In the genomic region with DNA sequence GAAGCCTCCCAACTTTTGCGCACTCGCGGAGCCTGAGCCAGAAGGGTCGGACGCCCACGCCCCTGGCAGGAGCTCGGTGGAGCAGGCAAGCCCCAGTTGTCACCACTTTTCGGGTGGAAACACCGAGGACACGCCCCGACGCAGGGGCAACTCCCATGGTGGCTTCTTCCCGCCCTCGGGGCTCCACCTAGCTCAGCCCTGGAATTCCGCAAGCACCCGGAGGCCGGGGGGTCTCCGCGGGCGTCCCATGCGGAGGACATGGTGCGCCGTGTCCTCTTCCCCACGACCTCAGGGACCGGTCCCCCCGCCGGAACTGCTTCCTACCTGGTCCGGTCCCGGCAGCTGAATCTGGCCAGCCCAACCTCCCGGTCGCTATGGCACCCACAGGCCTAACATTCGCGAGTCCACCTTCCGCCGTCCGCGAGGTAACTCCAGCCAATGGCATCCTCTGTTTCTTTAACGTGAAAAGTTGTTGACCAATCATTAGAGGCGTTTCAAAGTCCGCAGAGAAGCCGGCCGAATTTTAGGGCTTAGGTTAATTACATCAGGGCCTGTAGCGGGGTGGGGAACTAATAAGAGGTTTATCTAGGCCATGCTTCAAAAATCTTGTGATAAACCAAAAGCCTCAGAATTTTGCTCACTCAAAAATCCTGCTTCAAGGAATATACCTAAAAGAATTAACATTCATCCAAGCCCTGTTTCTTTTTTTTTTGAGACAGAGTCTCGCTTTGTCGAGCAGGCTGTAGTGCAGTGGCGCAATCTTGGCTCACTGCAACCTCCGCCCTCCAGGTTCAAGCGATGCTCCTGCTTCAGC, we compare ENCODE assay signal across 8 cellular contexts. TPM values are rescaled to one million over a fixed set of nuclear protein-coding genes. Genes with fewer than 3 reads are reported as not detected.
DNase-seq lines count a peak whose midpoint lies in the region; ATAC-seq and TF ChIP-seq lines count a peak whose summit lies in the region.

A gene with protein sequence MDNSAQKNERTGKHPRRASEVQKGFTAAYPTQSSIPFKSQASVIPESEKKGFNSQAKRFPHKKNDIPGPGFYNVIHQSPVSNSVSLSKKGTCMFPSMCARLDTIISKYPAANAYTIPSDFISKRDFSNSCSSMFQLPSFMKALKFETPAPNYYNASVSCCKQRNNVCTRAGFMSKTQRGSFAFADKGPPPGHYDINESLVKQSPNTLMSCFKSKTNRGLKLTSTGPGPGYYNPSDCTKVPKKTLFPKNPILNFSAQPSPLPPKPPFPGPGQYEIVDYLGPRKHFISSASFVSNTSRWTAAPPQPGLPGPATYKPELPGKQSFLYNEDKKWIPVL (minus strand): TSS at position 433 of the 814 bp plus-strand sequence. CDS start 12,394 bp downstream, outside the sequence.

- peak within 1 kb of the TSS; percentile 67 for H3K4me2 ChIP-seq in neuronal stem cell (ENCODE audit: insufficient read depth, low read length, poor library complexity, severe bottlenecking)

- H3K23ac ChIP-seq in neuronal stem cell (ENCODE audit: low read depth, low read length, poor library complexity) = peak within 1 kb of the TSS; percentile 95

- peak; percentile 64 for ATAC-seq in SK-N-SH treated with all-trans-retinoic acid at 6 μM for 48 hours
- ATAC-seq in HG02763 (IDR thresholded peaks at IDR 0.05; ENCODE audit: unreplicated experiment) = no peak

- peaks cover 0 to 11% of the 10 kb centered on the region in 2 donors for H3K4me1 ChIP-seq in neuronal stem cell (ENCODE audit: control insufficient read depth in 2 of 2, insufficient read depth in 1 of 2, low read depth in 1 of 2, low read length in 2 of 2)

- H3K4me1 Mint-ChIP-seq in activated naive CD4-positive, alpha-beta T cell treated with anti-CD3 and anti-CD28 coated beads, Interleukin-2, amount 50 U/mL, for 24 hours = peaks cover 57% of the 10 kb centered on the region

- no peak for TF ChIP-seq CTCF in GM12864 (IDR thresholded peaks at IDR 0.05; ENCODE audit: low read depth, low read length, missing control alignments)

- no peaks in the 10 kb centered on the region for H3K36me3 Mint-ChIP-seq in activated naive CD4-positive, alpha-beta T cell treated with anti-CD3 and anti-CD28 coated beads, Interleukin-2, amount 50 U/mL, for 24 hours

- peak within 1 kb of the TSS; percentile 90 for H2AFZ ChIP-seq in neuronal stem cell (ENCODE audit: low read length)

- no peak within 1 kb of the TSS for H3K27ac ChIP-seq in neuronal stem cell (replicated peaks; ENCODE audit: low read length)
- H3K27ac ChIP-seq in substantia nigra (ENCODE audit: low read depth, low read length, poor library complexity, severe bottlenecking) = peak within 1 kb of the TSS; percentile 73

- peak within 1 kb of the TSS; percentile 97 for H3K18ac ChIP-seq in neuronal stem cell (ENCODE audit: low read length)

- H3K4me3 Mint-ChIP-seq in activated naive CD4-positive, alpha-beta T cell treated with anti-CD3 and anti-CD28 coated beads, Interleukin-2, amount 50 U/mL, for 24 hours = peak within 1 kb of the TSS; percentile 91

- no peak within 1 kb of the TSS for H4K8ac ChIP-seq in neuronal stem cell (ENCODE audit: low read depth, low read length)

- H3K36me3 ChIP-seq in MG63 (peaks cover 3% of the 10 kb centered on the region), neuronal stem cell (replicated peaks in 1 of 2; ENCODE audit: control insufficient read depth in 2 of 2, insufficient read depth in 2 of 2, low read length in 2 of 2) (no peaks in the 10 kb centered on the region)

- H3K9ac ChIP-seq in neuronal stem cell (ENCODE audit: low read depth, low read length, poor library complexity) = peak within 1 kb of the TSS; percentile 91

- peaks cover 4% of the 10 kb centered on the region for H3K79me1 ChIP-seq in neuronal stem cell (ENCODE audit: low read depth, low read length)

- peak within 1 kb of the TSS; percentile 97 for H3K14ac ChIP-seq in neuronal stem cell (ENCODE audit: low read length)

- H2BK120ac ChIP-seq in neuronal stem cell (ENCODE audit: low read depth, low read length) = no peak within 1 kb of the TSS

- no peak within 1 kb of the TSS for H3K4ac ChIP-seq in neuronal stem cell (ENCODE audit: low read length)

- no peak within 1 kb of the TSS for H4K91ac ChIP-seq in neuronal stem cell (ENCODE audit: low read depth, low read length, poor library complexity)

- H3K27me3 Mint-ChIP-seq in activated naive CD4-positive, alpha-beta T cell treated with anti-CD3 and anti-CD28 coated beads, Interleukin-2, amount 50 U/mL, for 24 hours = no peaks in the 10 kb centered on the region

- WGBS in neuronal stem cell (ENCODE audit: extremely low coverage in 2 of 2, insufficient read length in 2 of 2, insufficient replicate concordance in 1 of 2), 2 donors = no CpG with 5 or more reads among the region's 48 CpGs

- H3K9me3 ChIP-seq in MG63 = no peaks in the 10 kb centered on the region
- H3K9me3 ChIP-seq in neuronal stem cell (replicated peaks in 1 of 2; ENCODE audit: control insufficient read depth in 2 of 2, insufficient read depth in 1 of 2, low read depth in 1 of 2, low read length in 2 of 2) = no peaks in the 10 kb centered on the region

- no peaks in the 10 kb centered on the region for H3K9me3 Mint-ChIP-seq in activated naive CD4-positive, alpha-beta T cell treated with anti-CD3 and anti-CD28 coated beads, Interleukin-2, amount 50 U/mL, for 24 hours

- H3K4me3 ChIP-seq in GM12864 (ENCODE audit: low read depth, low read length) (peak within 1 kb of the TSS; percentile 77), MG63 (peak within 1 kb of the TSS; percentile 76), neuronal stem cell (ENCODE audit: low read length in 2 of 2) (peak within 1 kb of the TSS; percentile 49 to 94)

- no peaks in the 10 kb centered on the region for H3K27me3 ChIP-seq in MG63
- H3K27me3 ChIP-seq in neuronal stem cell (ENCODE audit: control insufficient read depth in 3 of 3, insufficient read depth in 3 of 3, low read depth in 1 of 3, low read length in 3 of 3) = peaks cover 0 to 47% (median 2%) of the 10 kb centered on the region in 3 experiments

- H3K27ac Mint-ChIP-seq in activated naive CD4-positive, alpha-beta T cell treated with anti-CD3 and anti-CD28 coated beads, Interleukin-2, amount 50 U/mL, for 24 hours = peak within 1 kb of the TSS; percentile 88

- no peak within 1 kb of the TSS for H2BK15ac ChIP-seq in neuronal stem cell (ENCODE audit: low read length)

- peak; percentile 71 for DNase-seq in GM12864 (ENCODE audit: low read depth)
- peak; percentile 80 for DNase-seq in MG63
- peak; percentile 87 for DNase-seq in globus pallidus (ENCODE audit: low spot score)
- peak; percentile 90 for DNase-seq in neuronal stem cell (ENCODE audit: low spot score)
- DNase-seq in substantia nigra (lab: John Stamatoyannopoulos, UW) = peak in 44 of 49 donors; percentile 24 to 92 (median 66)

- no peak within 1 kb of the TSS for H2BK12ac ChIP-seq in neuronal stem cell (ENCODE audit: low read length)

- H2AK5ac ChIP-seq in neuronal stem cell (ENCODE audit: low read depth, low read length) = no peak within 1 kb of the TSS

- no peak within 1 kb of the TSS for H2BK5ac ChIP-seq in neuronal stem cell (ENCODE audit: low read length)

TF ChIP-seq in SK-N-SH treated with all-trans-retinoic acid at 6 μM for 48 hours, 23 proteins besides CTCF, POLR2A, EP300 and RAD21 (continues in another document):
- TF ChIP-seq ZFP3 (CRISPR knock-in tag; IDR thresholded peaks at IDR 0.05) (no peak), PPARA (CRISPR knock-in tag; IDR thresholded peaks at IDR 0.05; ENCODE audit: borderline replicate concordance) (no peak), CSDC2 (CRISPR knock-in tag; IDR thresholded peaks at IDR 0.05) (no peak), OSR1 (CRISPR knock-in tag; IDR thresholded peaks at IDR 0.05) (no peak), ZC3H10 (CRISPR knock-in tag; IDR thresholded peaks at IDR 0.05) (no peak)
- TF ChIP-seq, protein P1, sequence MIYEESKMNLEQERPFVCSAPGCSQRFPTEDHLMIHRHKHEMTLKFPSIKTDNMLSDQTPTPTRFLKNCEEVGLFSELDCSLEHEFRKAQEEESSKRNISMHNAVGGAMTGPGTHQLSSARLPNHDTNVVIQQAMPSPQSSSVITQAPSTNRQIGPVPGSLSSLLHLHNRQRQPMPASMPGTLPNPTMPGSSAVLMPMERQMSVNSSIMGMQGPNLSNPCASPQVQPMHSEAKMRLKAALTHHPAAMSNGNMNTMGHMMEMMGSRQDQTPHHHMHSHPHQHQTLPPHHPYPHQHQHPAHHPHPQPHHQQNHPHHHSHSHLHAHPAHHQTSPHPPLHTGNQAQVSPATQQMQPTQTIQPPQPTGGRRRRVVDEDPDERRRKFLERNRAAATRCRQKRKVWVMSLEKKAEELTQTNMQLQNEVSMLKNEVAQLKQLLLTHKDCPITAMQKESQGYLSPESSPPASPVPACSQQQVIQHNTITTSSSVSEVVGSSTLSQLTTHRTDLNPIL (CRISPR knock-in tag; IDR thresholded peaks at IDR 0.05; ENCODE audit: low read depth) = no peak
- TF ChIP-seq, protein P2, sequence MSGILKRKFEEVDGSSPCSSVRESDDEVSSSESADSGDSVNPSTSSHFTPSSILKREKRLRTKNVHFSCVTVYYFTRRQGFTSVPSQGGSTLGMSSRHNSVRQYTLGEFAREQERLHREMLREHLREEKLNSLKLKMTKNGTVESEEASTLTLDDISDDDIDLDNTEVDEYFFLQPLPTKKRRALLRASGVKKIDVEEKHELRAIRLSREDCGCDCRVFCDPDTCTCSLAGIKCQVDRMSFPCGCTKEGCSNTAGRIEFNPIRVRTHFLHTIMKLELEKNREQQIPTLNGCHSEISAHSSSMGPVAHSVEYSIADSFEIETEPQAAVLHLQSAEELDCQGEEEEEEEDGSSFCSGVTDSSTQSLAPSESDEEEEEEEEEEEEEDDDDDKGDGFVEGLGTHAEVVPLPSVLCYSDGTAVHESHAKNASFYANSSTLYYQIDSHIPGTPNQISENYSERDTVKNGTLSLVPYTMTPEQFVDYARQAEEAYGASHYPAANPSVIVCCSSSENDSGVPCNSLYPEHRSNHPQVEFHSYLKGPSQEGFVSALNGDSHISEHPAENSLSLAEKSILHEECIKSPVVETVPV (CRISPR knock-in tag; IDR thresholded peaks at IDR 0.05) = no peak
- TF ChIP-seq, protein P3, sequence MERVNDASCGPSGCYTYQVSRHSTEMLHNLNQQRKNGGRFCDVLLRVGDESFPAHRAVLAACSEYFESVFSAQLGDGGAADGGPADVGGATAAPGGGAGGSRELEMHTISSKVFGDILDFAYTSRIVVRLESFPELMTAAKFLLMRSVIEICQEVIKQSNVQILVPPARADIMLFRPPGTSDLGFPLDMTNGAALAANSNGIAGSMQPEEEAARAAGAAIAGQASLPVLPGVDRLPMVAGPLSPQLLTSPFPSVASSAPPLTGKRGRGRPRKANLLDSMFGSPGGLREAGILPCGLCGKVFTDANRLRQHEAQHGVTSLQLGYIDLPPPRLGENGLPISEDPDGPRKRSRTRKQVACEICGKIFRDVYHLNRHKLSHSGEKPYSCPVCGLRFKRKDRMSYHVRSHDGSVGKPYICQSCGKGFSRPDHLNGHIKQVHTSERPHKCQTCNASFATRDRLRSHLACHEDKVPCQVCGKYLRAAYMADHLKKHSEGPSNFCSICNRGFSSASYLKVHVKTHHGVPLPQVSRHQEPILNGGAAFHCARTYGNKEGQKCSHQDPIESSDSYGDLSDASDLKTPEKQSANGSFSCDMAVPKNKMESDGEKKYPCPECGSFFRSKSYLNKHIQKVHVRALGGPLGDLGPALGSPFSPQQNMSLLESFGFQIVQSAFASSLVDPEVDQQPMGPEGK (CRISPR knock-in tag; IDR thresholded peaks at IDR 0.05; ENCODE audit: borderline replicate concordance) = no peak

RNA-seq across cellular contexts. Expression of the gene that starts here (rescaled TPM):
- 5.7 and 7.2 TPM in 2 replicates for total RNA-seq in MG63 (2014; rRNA removed; shearing (Covaris generic); ENCODE audit: low replicate concordance)
- 12.5 TPM for polyA plus RNA-seq in neuronal stem cell (2013, experiment 1 of 2)
- polyA plus RNA-seq in neuronal stem cell (2013, experiment 2 of 2) = 12.2 TPM
